15 cellular contexts compared by ENCODE assay signal in genomic region chr16:84888450-84888849, GRCh38.
DNase-seq lines count a peak whose midpoint lies in the region; ATAC-seq and TF ChIP-seq lines count a peak whose summit lies in the region.
"Had no signal": no experiment of that assay in that cellular context is flagged by ENCODE, and none has a peak within 500 bp of the region (broad histone marks: within the 10 kb centered on the region; RNA-seq: fewer than 3 reads in every experiment).

No MANE protein-coding gene starts in this region.

- no peaks in the 10 kb centered on the region for H3K27me3 ChIP-seq in osteoblast (ENCODE audit: insufficient read depth, low read length)

- no peaks in the 10 kb centered on the region for H3K79me2 ChIP-seq in osteoblast (ENCODE audit: insufficient read depth, low read length)

- no peaks in the 10 kb centered on the region for H3K36me3 ChIP-seq in osteoblast (ENCODE audit: insufficient read depth, low read length)

- TF ChIP-seq CTCF in osteoblast (IDR thresholded peaks at IDR 0.05; ENCODE audit: extremely low read depth, low read depth, low read length), result no peak

- H3K9me3 ChIP-seq in osteoblast (ENCODE audit: low read depth, low read length), result no peaks in the 10 kb centered on the region

- no peak overlapping the region for H3K4me3 ChIP-seq in osteoblast (ENCODE audit: insufficient read depth, low read length)
- H3K4me3 ChIP-seq: GM23248 had no signal

- no peaks in the 10 kb centered on the region for H4K20me1 ChIP-seq in osteoblast (ENCODE audit: insufficient read depth, low read length)

- H3K4me1 ChIP-seq in osteoblast (ENCODE audit: insufficient read depth, low read length), result no peaks in the 10 kb centered on the region

- no peak for ATAC-seq in GM21423 (IDR thresholded peaks at IDR 0.05; ENCODE audit: unreplicated experiment)

- H3K27ac ChIP-seq in osteoblast (ENCODE audit: low read depth, low read length), result no peak overlapping the region
- H3K27ac ChIP-seq: GM23248 had no signal

- no peak overlapping the region for H2AFZ ChIP-seq in osteoblast (ENCODE audit: low read length)
- H2AFZ ChIP-seq: GM23248 had no signal

- peak; percentile 55 for DNase-seq in ELR (ENCODE audit: low read depth)
- peak; percentile 57 for DNase-seq in M059J (ENCODE audit: low read depth)
- peak; percentile 61 for DNase-seq in amniotic epithelial cell (ENCODE audit: low read depth)
- DNase-seq in osteoblast (ENCODE audit: insufficient read length, low spot score, missing footprints), result peak; percentile 29
- no peak for DNase-seq in amniotic stem cell (lab: John Stamatoyannopoulos, UW)
- DNase-seq in NCI-H69 (lab: John Stamatoyannopoulos, UW), result no peak
- DNase-seq: COR-L47, DMS153, GM23248, NCI-H1436 treated with DMSO at 0.1 percent for 48 hours, NCI-H2081 treated with DMSO at 0.1 percent for 48 hours, NCI-H2227 treated with DMSO at 0.1 percent for 48 hours, NCI-H526, SHP77 had no signal

- H3K4me2 ChIP-seq in osteoblast (ENCODE audit: insufficient read depth, low read length), result no peak overlapping the region

Comparison
In these comparisons a context has a peak if more than half of its experiments do, and no peak if none do; other contexts are left out.
1. DNase-seq: peak in ELR (single experiment), M059J (single experiment), amniotic epithelial cell (single experiment) and osteoblast (single experiment); none in amniotic stem cell (single experiment) and NCI-H69 (single experiment).